2 cellular contexts compared by ENCODE assay signal in genomic region chr15:96849501-96849900, GRCh38.
TF ChIP-seq lines count a peak whose summit lies in the region.

No MANE protein-coding gene starts in this region.

TF ChIP-seq in GM23338, 12 proteins besides CTCF, POLR2A, EP300 and RAD21:
- TF ChIP-seq ZNF462 (CRISPR knock-in tag; IDR thresholded peaks at IDR 0.05) (no peak), CREB1 (CRISPR knock-in tag; IDR thresholded peaks at IDR 0.05; ENCODE audit: low read depth) (no peak), STAT1 (IDR thresholded peaks at IDR 0.05; ENCODE audit: unreplicated experiment) (no peak), POLR2AphosphoS5 (IDR thresholded peaks at IDR 0.05; ENCODE audit: low read depth) (no peak), JUNB (IDR thresholded peaks at IDR 0.05; ENCODE audit: unreplicated experiment) (no peak), ZNF114 (CRISPR knock-in tag; IDR thresholded peaks at IDR 0.05) (no peak)
TF ChIP-seq in GM23338: peak in this region for 0.

TF ChIP-seq in endothelial cell of umbilical vein, 7 proteins besides CTCF, POLR2A, EP300 and RAD21:
- TF ChIP-seq POLR2AphosphoS5 (IDR thresholded peaks at IDR 0.05; ENCODE audit: insufficient read depth, low read depth, low read length) (no peak), JUN (IDR thresholded peaks at IDR 0.05; ENCODE audit: borderline replicate concordance, insufficient read depth, insufficient read length, low read depth) (no peak), EZH2 (IDR thresholded peaks at IDR 0.05; ENCODE audit: borderline replicate concordance, low read depth, low read length, severe bottlenecking) (no peak), MYC (IDR thresholded peaks at IDR 0.05; ENCODE audit: low read depth, low read length) (no peak), FOS (IDR thresholded peaks at IDR 0.05; ENCODE audit: borderline replicate concordance, insufficient read depth, low read length) (no peak), MAX (IDR thresholded peaks at IDR 0.05; ENCODE audit: insufficient read depth, insufficient read length) (no peak), GATA2 (IDR thresholded peaks at IDR 0.05; ENCODE audit: insufficient read depth, insufficient read length, low read depth, low read length) (no peak)
